In the genomic region with DNA sequence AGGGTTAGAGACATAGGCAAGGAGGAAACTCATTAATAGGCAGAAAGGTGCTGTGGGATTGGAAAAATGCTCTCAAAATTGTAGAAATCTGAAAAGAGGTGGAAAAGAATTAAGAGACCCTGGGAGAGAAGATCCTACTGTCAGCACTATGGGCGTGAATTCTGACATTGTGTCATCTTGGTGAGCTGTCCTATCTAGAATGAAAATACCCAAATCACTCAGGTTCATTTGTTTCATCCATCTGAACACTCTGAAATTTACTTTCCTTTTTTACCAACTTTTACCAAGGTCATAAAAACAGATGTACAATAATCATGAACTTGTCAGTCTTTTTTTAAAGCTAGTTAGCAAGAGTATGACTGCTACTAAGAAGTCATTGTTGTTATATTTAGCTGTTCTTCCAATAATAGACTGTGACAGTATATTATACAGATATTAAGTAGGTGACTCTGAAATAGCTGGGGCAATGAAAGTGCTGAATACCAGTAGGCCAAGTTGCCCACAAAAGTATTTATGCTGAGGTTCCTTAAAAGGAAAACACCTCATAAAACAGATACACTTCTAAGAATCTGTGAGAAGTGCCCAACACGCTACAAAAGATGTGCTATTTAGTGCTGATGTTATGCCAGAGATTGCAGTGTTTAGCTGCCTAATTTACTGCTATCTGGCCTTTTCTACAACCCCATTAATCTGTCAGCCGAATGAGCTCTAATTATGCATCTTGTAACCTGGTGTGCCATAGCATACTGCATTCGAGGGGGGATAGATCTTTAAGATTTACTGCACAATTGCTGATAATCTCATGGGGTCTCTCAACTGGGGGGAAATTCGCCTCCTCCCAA, we compare ENCODE assay signal across 17 cellular contexts.
DNase-seq lines count a peak whose midpoint lies in the region; ATAC-seq and TF ChIP-seq lines count a peak whose summit lies in the region.
"Had no signal": no experiment of that assay in that cellular context is flagged by ENCODE, and none has a peak within 500 bp of the region (broad histone marks: within the 10 kb centered on the region; RNA-seq: fewer than 3 reads in every experiment).

No MANE protein-coding gene starts in this region.

- no peak for TF ChIP-seq POLR2A in transverse colon (IDR thresholded peaks at IDR 0.05)

- H3K27ac Mint-ChIP-seq in CD4-positive, alpha-beta memory T cell, result peak overlapping the region in 6 of 7 donors; percentile 3 to 82 (median 66)
- no peak overlapping the region for H3K27ac Mint-ChIP-seq in activated CD8-positive, alpha-beta T cell treated with anti-CD3 and anti-CD28 coated beads, Interleukin-2, amount 10 ng/mL, durations not matched to agents 7 days and 5 days
- H3K27ac Mint-ChIP-seq: activated naive CD4-positive, alpha-beta T cell treated with anti-CD3 and anti-CD28 coated beads, Interleukin-2, amount 50 U/mL, for 24 hours had no signal

- ATAC-seq in activated CD8-positive, alpha-beta T cell treated with anti-CD3 and anti-CD28 coated beads, Interleukin-2, amount 10 ng/mL, durations not matched to agents 7 days and 5 days, result no peak
- ATAC-seq: body of pancreas, foreskin keratinocyte, left colon had no signal

- POLR2A ChIA-PET in A673 (lab: Charles Lee; ENCODE audit: low non-redundant PET), result interaction anchor here (0.6 kb wide), 1 partner anchor 40 kb away, joined by 3 read pairs; no protein-coding TSS in a partner anchor
- POLR2A ChIA-PET in CD4-positive, alpha-beta memory T cell (lab: Charles Lee; ENCODE audit: partially characterized antibody), result interaction anchor here (0.8 to 2.1 kb wide), 2 partner anchors 9 to 16 kb away, joined by 3 to 10 read pairs; no protein-coding TSS in a partner anchor
- POLR2A ChIA-PET in activated CD8-positive, alpha-beta T cell treated with anti-CD3 and anti-CD28 coated beads, Interleukin-2, amount 10 ng/mL, durations not matched to agents 7 days and 5 days (lab: Charles Lee), result no interaction called here

- intact Hi-C loops in A673 (cut with micrococcal nuclease; ENCODE audit: unreplicated experiment) (no loop called here), transverse colon (cut with DNase I; ENCODE audit: low total_unique reads) (no loop called here), tibial artery (cut with DNase I; ENCODE audit: low total_unique reads) (no loop called here)
- intact Hi-C loops in CD4-positive, alpha-beta memory T cell (cut with micrococcal nuclease), result no loop called here

- no peak for TF ChIP-seq EP300 in transverse colon (IDR thresholded peaks at IDR 0.05; ENCODE audit: low read depth)

- no peaks in the 10 kb centered on the region for H3K9me3 ChIP-seq in A673 (ENCODE audit: low read depth, low read length, poor library complexity, severe bottlenecking)
- no peaks in the 10 kb centered on the region for H3K9me3 ChIP-seq in CD4-positive, alpha-beta memory T cell (ENCODE audit: control insufficient read depth in 1 of 2, low read length in 2 of 2)
- no peaks in the 10 kb centered on the region for H3K9me3 ChIP-seq in transverse colon
- peaks cover 0 to 6% (median 0%) of the 10 kb centered on the region in 3 donors for H3K9me3 ChIP-seq in tibial artery
- H3K9me3 ChIP-seq: BE2C, body of pancreas had no signal

- H3K27ac ChIP-seq in A673 (ENCODE audit: low read depth, low read length, poor library complexity, severe bottlenecking), result no peak overlapping the region
- no peak overlapping the region for H3K27ac ChIP-seq in CD4-positive, alpha-beta memory T cell (ENCODE audit: low read depth, low read length)
- H3K27ac ChIP-seq in transverse colon, result peak overlapping the region in 2 of 4 donors; percentile 19 to 28
- no peak overlapping the region for H3K27ac ChIP-seq in tibial artery
- H3K27ac ChIP-seq: body of pancreas, foreskin keratinocyte, VCaP had no signal

- no peak overlapping the region for H3K4me3 ChIP-seq in A673 (ENCODE audit: low read depth, low read length, poor library complexity, severe bottlenecking)
- H3K4me3 ChIP-seq in CD4-positive, alpha-beta memory T cell (ENCODE audit: low read length in 2 of 2), result no peak overlapping the region
- no peak overlapping the region for H3K4me3 ChIP-seq in transverse colon
- H3K4me3 ChIP-seq in tibial artery, result no peak overlapping the region
- H3K4me3 ChIP-seq: body of pancreas had no signal

- no TSS peak for BruUV-seq in A673 (replicated peaks; lab: Mats Ljungman, UMichigan)

- WGBS in transverse colon (ENCODE audit: low coverage in 1 of 2), 2 donors, result 78 to 84% methylated on average over 3 to 5 of the region's 5 CpGs

- no peaks in the 10 kb centered on the region for H3K36me3 ChIP-seq in A673 (ENCODE audit: insufficient read depth, low read length, poor library complexity, severe bottlenecking)
- H3K36me3 ChIP-seq in CD4-positive, alpha-beta memory T cell (ENCODE audit: insufficient read depth, low read length), result no peaks in the 10 kb centered on the region
- no peaks in the 10 kb centered on the region for H3K36me3 ChIP-seq in transverse colon
- H3K36me3 ChIP-seq in tibial artery, result no peaks in the 10 kb centered on the region
- H3K36me3 ChIP-seq: BE2C had no signal

- in situ Hi-C loops in transverse colon (cut with MboI; ENCODE audit: low pct_ligation_motif_present in 1 of 4, low pct_unique_long_range_greater_than_20kb in 1 of 4, low sequenced_read_pairs in 3 of 4), result no loop called here

- peak overlapping the region in 4 of 8 donors; percentile 3 to 60 (median 24) for H3K4me3 Mint-ChIP-seq in CD4-positive, alpha-beta memory T cell
- no peak overlapping the region for H3K4me3 Mint-ChIP-seq in activated CD8-positive, alpha-beta T cell treated with anti-CD3 and anti-CD28 coated beads, Interleukin-2, amount 10 ng/mL, durations not matched to agents 7 days and 5 days
- H3K4me3 Mint-ChIP-seq: activated naive CD4-positive, alpha-beta T cell treated with anti-CD3 and anti-CD28 coated beads, Interleukin-2, amount 50 U/mL, for 24 hours had no signal

- H3K27me3 ChIP-seq in A673 (replicated peaks; ENCODE audit: insufficient read depth, low read depth, low read length, poor library complexity) (no peaks in the 10 kb centered on the region), transverse colon (no peaks in the 10 kb centered on the region), tibial artery (no peaks in the 10 kb centered on the region)
- no peaks in the 10 kb centered on the region for H3K27me3 ChIP-seq in CD4-positive, alpha-beta memory T cell (ENCODE audit: insufficient read depth, low read length)
- H3K27me3 ChIP-seq: BE2C, body of pancreas, foreskin keratinocyte had no signal

- peaks cover 32 to 58% (median 42%) of the 10 kb centered on the region in 4 donors for H3K4me1 Mint-ChIP-seq in CD4-positive, alpha-beta memory T cell
- peaks cover 30% of the 10 kb centered on the region for H3K4me1 Mint-ChIP-seq in activated CD8-positive, alpha-beta T cell treated with anti-CD3 and anti-CD28 coated beads, Interleukin-2, amount 10 ng/mL, durations not matched to agents 7 days and 5 days (ENCODE audit: low read depth)

- TF ChIP-seq CTCF in A673 (conservative IDR thresholded peaks at IDR 0.05; ENCODE audit: low read depth, low read length), result no peak
- no peak for TF ChIP-seq CTCF in transverse colon (IDR thresholded peaks at IDR 0.05)
- TF ChIP-seq CTCF in tibial artery (IDR thresholded peaks at IDR 0.05), result no peak

- peaks cover 6 to 19% of the 10 kb centered on the region in 2 donors for H3K36me3 Mint-ChIP-seq in CD4-positive, alpha-beta memory T cell
- peaks cover 2% of the 10 kb centered on the region for H3K36me3 Mint-ChIP-seq in activated CD8-positive, alpha-beta T cell treated with anti-CD3 and anti-CD28 coated beads, Interleukin-2, amount 10 ng/mL, durations not matched to agents 7 days and 5 days (ENCODE audit: low read depth)

- no peaks in the 10 kb centered on the region for H3K27me3 Mint-ChIP-seq in CD4-positive, alpha-beta memory T cell
- H3K27me3 Mint-ChIP-seq in activated CD8-positive, alpha-beta T cell treated with anti-CD3 and anti-CD28 coated beads, Interleukin-2, amount 10 ng/mL, durations not matched to agents 7 days and 5 days (ENCODE audit: low read depth), result no peaks in the 10 kb centered on the region
- H3K27me3 Mint-ChIP-seq: activated naive CD4-positive, alpha-beta T cell treated with anti-CD3 and anti-CD28 coated beads, Interleukin-2, amount 50 U/mL, for 24 hours had no signal

- CTCF ChIA-PET in A673 (lab: Charles Lee), result no interaction called here
- CTCF ChIA-PET in CD4-positive, alpha-beta memory T cell (lab: Charles Lee; ENCODE audit: partially characterized antibody), result interaction anchor here (1.0 kb wide), 1 partner anchor 119 kb away, joined by 4 read pairs; no protein-coding TSS in a partner anchor
- CTCF ChIA-PET in activated CD8-positive, alpha-beta T cell treated with anti-CD3 and anti-CD28 coated beads, Interleukin-2, amount 10 ng/mL, durations not matched to agents 7 days and 5 days (lab: Charles Lee), result interaction anchor here (1.0 kb wide), 1 partner anchor 120 kb away, joined by 3 read pairs; no protein-coding TSS in a partner anchor

- peak; percentile 25 for DNase-seq in A673 (ENCODE audit: low spot score)
- DNase-seq in CD4-positive, alpha-beta memory T cell, result no peak
- DNase-seq in activated CD8-positive, alpha-beta T cell treated with anti-CD3 and anti-CD28 coated beads, Interleukin-2, amount 10 ng/mL, durations not matched to agents 7 days and 5 days, result peak; percentile 17
- peak; percentile 57 for DNase-seq in myocyte (ENCODE audit: low read depth)
- no peak for DNase-seq in transverse colon
- DNase-seq in tibial artery, result no peak
- no peak for DNase-seq in GM03348 (ENCODE audit: low spot score)
- DNase-seq: BE2C; body of pancreas; cortex of kidney; foreskin keratinocyte; H7; left colon; NCI-H1930; stimulated activated CD4-positive, alpha-beta T cell treated with anti-CD3 and anti-CD28 coated beads, Interleukin-2, amount 100 ng/mL, for 48 hours had no signal

- H3K9me3 Mint-ChIP-seq in CD4-positive, alpha-beta memory T cell, result peaks cover 0 to 17% (median 12%) of the 10 kb centered on the region in 8 donors
- H3K9me3 Mint-ChIP-seq in activated CD8-positive, alpha-beta T cell treated with anti-CD3 and anti-CD28 coated beads, Interleukin-2, amount 10 ng/mL, durations not matched to agents 7 days and 5 days (ENCODE audit: insufficient read depth), result peaks cover 13% of the 10 kb centered on the region

- H3K4me1 ChIP-seq in A673 (ENCODE audit: insufficient read depth, low read length, poor library complexity, severe bottlenecking) (peaks cover 26% of the 10 kb centered on the region), transverse colon (peaks cover 0 to 11% (median 0%) of the 10 kb centered on the region in 4 donors), tibial artery (peaks cover 0 to 13% (median 3%) of the 10 kb centered on the region in 4 donors)
- H3K4me1 ChIP-seq in CD4-positive, alpha-beta memory T cell (ENCODE audit: insufficient read depth, low read length), result peaks cover 17% of the 10 kb centered on the region
- H3K4me1 ChIP-seq: BE2C had no signal

Comparison
In these comparisons a context has a peak if more than half of its experiments do, and no peak if none do; other contexts are left out.
1. DNase-seq: peak in A673 (single experiment), activated CD8-positive, alpha-beta T cell treated with anti-CD3 and anti-CD28 coated beads, Interleukin-2, amount 10 ng/mL, durations not matched to agents 7 days and 5 days (single experiment) and myocyte (single experiment); none in CD4-positive, alpha-beta memory T cell (0 of 5), transverse colon (single experiment), tibial artery (0 of 2) and GM03348 (single experiment).